ENCODE assay signal across 1 cellular context in genomic region chr1:44807364-44808062, GRCh38.
TF ChIP-seq lines count a peak whose summit lies in the region.

No MANE protein-coding gene starts in this region.

TF ChIP-seq in HCT116, 20 proteins besides CTCF, POLR2A, EP300 and RAD21 (continued from another document):
- TF ChIP-seq REST (IDR thresholded peaks at IDR 0.05; ENCODE audit: low read depth) (no peak), TCF7L2 (IDR thresholded peaks at IDR 0.05; ENCODE audit: borderline replicate concordance, extremely low read depth, insufficient read depth, insufficient read length) (peak; percentile 62)
